8 cellular contexts compared by ENCODE assay signal in genomic region chr9:109320734-109321448, GRCh38.
DNase-seq lines count a peak whose midpoint lies in the region; ATAC-seq lines count a peak whose summit lies in the region.

Gene EPB41L4B, minus strand, starts transcription at chr9:109321059. Its CDS starts 613 bp downstream, at chr9:109320446.

- peak within 1 kb of the TSS; percentile 74 for H3K4me3 ChIP-seq in ACC112 (ENCODE audit: low read depth, low read length)

- H3K36me3 ChIP-seq in ACC112 (ENCODE audit: insufficient read depth, low read length): no peaks in the 10 kb centered on the region

- ATAC-seq in GM18861 (IDR thresholded peaks at IDR 0.05; ENCODE audit: unreplicated experiment) (peak; percentile 98), HG03097 (IDR thresholded peaks at IDR 0.05; ENCODE audit: low FRiP score, unreplicated experiment) (peak; percentile 95)

- peaks cover 6% of the 10 kb centered on the region for H3K4me1 ChIP-seq in ACC112 (ENCODE audit: control insufficient read depth, insufficient read depth, low read length, unreplicated experiment)

- H3K27me3 ChIP-seq in ACC112 (ENCODE audit: insufficient read depth, low read length): peaks cover 8% of the 10 kb centered on the region; the same call in 1 of the 2 replicates

- peak within 1 kb of the TSS; percentile 62 for H2AFZ ChIP-seq in ACC112 (ENCODE audit: low read length, unreplicated experiment)

- no peak within 1 kb of the TSS for H3K27ac ChIP-seq in ACC112 (ENCODE audit: low read depth, low read length)
- no peak within 1 kb of the TSS for H3K27ac ChIP-seq in caudate nucleus (ENCODE audit: low read depth, low read length)

- no peaks in the 10 kb centered on the region for H3K79me2 ChIP-seq in ACC112 (ENCODE audit: control insufficient read depth, insufficient read depth, low read length, unreplicated experiment)

- DNase-seq in NCI-H2171 (lab: John Stamatoyannopoulos, UW) (peak; percentile 92), caudate nucleus (lab: John Stamatoyannopoulos, UW) (peak in 59 of 61 donors; percentile 8 to 92 (median 72)), islet precursor cell (peak; percentile 96)
- DNase-seq in activated CD4-positive, CD25-positive, alpha-beta regulatory T cell (lab: John Stamatoyannopoulos, UW): peak; percentile 74 to 87 (median 76)
- peak; percentile 85 to 86 (median 85) for DNase-seq in stimulated activated CD4-positive, alpha-beta T cell treated with anti-CD3 and anti-CD28 coated beads, Interleukin-12 subunit alpha, Interleukin-12 subunit beta, amount 100 ng/mL, for 48 hours (ENCODE audit: low read depth in 2 of 3, low spot score in 1 of 3)
